ENCODE assay signal across 19 cellular contexts in genomic region chr14:101979666-101980065, GRCh38. TPM values are rescaled to one million over a fixed set of nuclear protein-coding genes. Genes with fewer than 3 reads are reported as not detected.
A peak's percentile ranks its signal among the peaks of the same experiment; 100 is the strongest.
DNase-seq lines count a peak whose midpoint lies in the region; ATAC-seq, FAIRE-seq and TF ChIP-seq lines count a peak whose summit lies in the region.
"Had no signal": no experiment of that assay in that cellular context is flagged by ENCODE, and none has a peak within 500 bp of the region (broad histone marks: within the 10 kb centered on the region; RNA-seq: fewer than 3 reads in every experiment).

No MANE protein-coding gene starts in this region.

- dilution Hi-C loops in keratinocyte (cut with MboI; ENCODE audit: extremely low pct_ligation_motif_present, low sequenced_read_pairs): no loop called here

- DNase-seq in SK-N-SH (no peak), astrocyte (ENCODE audit: low read depth) (no peak), keratinocyte (ENCODE audit: low read depth, low spot score) (no peak), thoracic aorta (ENCODE audit: low spot score) (no peak), GM10266 (ENCODE audit: extremely low spot score) (no peak), NCI-H2029 treated with DMSO at 0.1 percent for 48 hours (lab: John Stamatoyannopoulos, UW) (no peak)
- no peak for DNase-seq in CD8-positive, alpha-beta T cell
- DNase-seq: activated CD8-positive, alpha-beta memory T cell treated with anti-CD3 and anti-CD28 coated beads for 24 hours; CD4-positive, alpha-beta T cell; heart left ventricle; Kasumi-1; kidney glomerular epithelial cell; NCI-H1436 treated with DMSO at 0.1 percent for 48 hours; NCI-H446 treated with DMSO at 0.1 percent for 48 hours; ovary; stimulated activated naive CD8-positive, alpha-beta T cell treated with anti-CD3 and anti-CD28 coated beads, Interleukin-15, amount 100 ng/mL, for 72 hours had no signal

- no peak for TF ChIP-seq EP300 in SK-N-SH (IDR thresholded peaks at IDR 0.05; ENCODE audit: borderline replicate concordance in 1 of 2, low read depth in 1 of 2, low read length in 1 of 2)

- H3K9me3 ChIP-seq in SK-N-SH (no peaks in the 10 kb centered on the region), astrocyte (ENCODE audit: insufficient read depth, low read depth, low read length) (no peaks in the 10 kb centered on the region), keratinocyte (ENCODE audit: control insufficient read depth, low read depth, low read length) (no peaks in the 10 kb centered on the region), thoracic aorta (no peaks in the 10 kb centered on the region)
- no peaks in the 10 kb centered on the region for H3K9me3 ChIP-seq in CD8-positive, alpha-beta T cell (ENCODE audit: low read length)
- H3K9me3 ChIP-seq: heart left ventricle, ovary had no signal

- TF ChIP-seq CTCF in SK-N-SH (IDR thresholded peaks at IDR 0.05) (no peak), astrocyte (IDR thresholded peaks at IDR 0.05; ENCODE audit: insufficient read depth, low read depth, low read length) (no peak), keratinocyte (optimal IDR thresholded peaks at IDR 0.05 in 1 of 3, IDR thresholded peaks at IDR 0.05 in 1 of 3, conservative IDR thresholded peaks at IDR 0.05 in 1 of 3; ENCODE audit: extremely low read depth in 1 of 3, insufficient read depth in 2 of 3, low read length in 3 of 3) (no peak), thoracic aorta (IDR thresholded peaks at IDR 0.05) (no peak), GM10266 (IDR thresholded peaks at IDR 0.05; ENCODE audit: control insufficient read depth, insufficient read depth, low read depth, missing control alignments) (no peak)
- no peak for TF ChIP-seq CTCF in CD8-positive, alpha-beta T cell (IDR thresholded peaks at IDR 0.05)

- peaks cover 27% of the 10 kb centered on the region for H4K20me1 ChIP-seq in SK-N-SH (ENCODE audit: insufficient read depth)
- H4K20me1 ChIP-seq in astrocyte (ENCODE audit: insufficient read depth, low read length): peaks cover 63% of the 10 kb centered on the region
- H4K20me1 ChIP-seq in keratinocyte (ENCODE audit: control insufficient read depth, extremely low read depth, insufficient read depth, low read length): no peaks in the 10 kb centered on the region

- H3K9me3 Mint-ChIP-seq in astrocyte (ENCODE audit: unreplicated experiment): no peaks in the 10 kb centered on the region
- no peaks in the 10 kb centered on the region for H3K9me3 Mint-ChIP-seq in CD8-positive, alpha-beta T cell
- H3K9me3 Mint-ChIP-seq: CD4-positive, alpha-beta T cell; stimulated activated naive CD8-positive, alpha-beta T cell treated with anti-CD3 and anti-CD28 coated beads, Interleukin-15, amount 100 ng/mL, for 72 hours had no signal

- no peaks in the 10 kb centered on the region for H3K27me3 Mint-ChIP-seq in astrocyte (ENCODE audit: low read depth, unreplicated experiment)
- no peaks in the 10 kb centered on the region for H3K27me3 Mint-ChIP-seq in CD8-positive, alpha-beta T cell (ENCODE audit: low read depth)
- H3K27me3 Mint-ChIP-seq: CD4-positive, alpha-beta T cell; stimulated activated naive CD8-positive, alpha-beta T cell treated with anti-CD3 and anti-CD28 coated beads, Interleukin-15, amount 100 ng/mL, for 72 hours had no signal

- no peak overlapping the region for H3K27ac Mint-ChIP-seq in astrocyte (ENCODE audit: unreplicated experiment)
- no peak overlapping the region for H3K27ac Mint-ChIP-seq in CD8-positive, alpha-beta T cell
- H3K27ac Mint-ChIP-seq: CD4-positive, alpha-beta T cell had no signal

- CTCF ChIA-PET in SK-N-SH (lab: Yijun Ruan, JAX): no interaction called here
- CTCF ChIA-PET in CD8-positive, alpha-beta T cell (lab: Charles Lee): interaction anchor here (0.9 kb wide), 1 partner anchor 117 kb away, joined by 3 read pairs; no protein-coding TSS in a partner anchor

- ATAC-seq in SK-N-SH treated with all-trans-retinoic acid at 6 μM for 48 hours: no peak
- no peak for ATAC-seq in thoracic aorta (ENCODE audit: insufficient number of reproducible peaks, low FRiP score, low read depth)
- no peak for ATAC-seq in CD8-positive, alpha-beta T cell
- ATAC-seq: heart left ventricle; stimulated activated naive CD8-positive, alpha-beta T cell treated with anti-CD3 and anti-CD28 coated beads, Interleukin-15, amount 100 ng/mL, for 72 hours had no signal

- intact Hi-C loops in CD8-positive, alpha-beta T cell (cut with DNase I, micrococcal nuclease): no loop called here

- no peak overlapping the region for H3K4me3 ChIP-seq in SK-N-SH (ENCODE audit: low read depth in 2 of 2, low read length in 1 of 2)
- no peak overlapping the region for H3K4me3 ChIP-seq in astrocyte (ENCODE audit: insufficient read depth, low read depth, low read length)
- H3K4me3 ChIP-seq in keratinocyte (ENCODE audit: control insufficient read depth in 2 of 3, extremely low read depth in 1 of 3, insufficient read depth in 2 of 3, low read depth in 1 of 3, low read length in 3 of 3): no peak overlapping the region
- H3K4me3 ChIP-seq in thoracic aorta: no peak overlapping the region
- H3K4me3 ChIP-seq in CD8-positive, alpha-beta T cell (ENCODE audit: low read depth, low read length): no peak overlapping the region
- H3K4me3 ChIP-seq: cardiac muscle cell, heart left ventricle, ovary had no signal

- FAIRE-seq in astrocyte (lab: Jason Lieb, UNC) (no peak), keratinocyte (lab: Jason Lieb, UNC) (peak; percentile 46)
- FAIRE-seq: GM12891 had no signal

- H3K27ac ChIP-seq in SK-N-SH (ENCODE audit: low read depth in 2 of 2, low read length in 1 of 2) (peak overlapping the region; percentile 47 to 88; a peak in 3 of 4 replicates), astrocyte (ENCODE audit: low read depth, low read length) (peak overlapping the region; percentile 75), keratinocyte (ENCODE audit: control insufficient read depth, insufficient read depth, low read length) (peak overlapping the region; percentile 78), thoracic aorta (peak overlapping the region; percentile 70 to 72)
- H3K27ac ChIP-seq in CD8-positive, alpha-beta T cell (ENCODE audit: low read depth, low read length): no peak overlapping the region
- H3K27ac ChIP-seq: cardiac muscle cell, ovary had no signal

- H3K9me1 ChIP-seq in keratinocyte (ENCODE audit: control insufficient read depth, extremely low read depth, insufficient read depth, low read length): no peaks in the 10 kb centered on the region

- H3K4me1 ChIP-seq in SK-N-SH (ENCODE audit: control insufficient read depth in 1 of 2, insufficient read depth in 2 of 2, low read depth in 1 of 2, low read length in 1 of 2) (peaks cover 0 to 16% of the 10 kb centered on the region in 2 experiments; a peak in 1 of 4 replicates), astrocyte (ENCODE audit: insufficient read depth, low read length) (peaks cover 25% of the 10 kb centered on the region), keratinocyte (ENCODE audit: control insufficient read depth, extremely low read depth, insufficient read depth, low read length) (peaks cover 35% of the 10 kb centered on the region), thoracic aorta (ENCODE audit: control insufficient read depth in 1 of 2, low read depth in 2 of 2) (peaks cover 7 to 16% of the 10 kb centered on the region in 2 donors)
- H3K4me1 ChIP-seq in CD8-positive, alpha-beta T cell (ENCODE audit: insufficient read depth, low read length): no peaks in the 10 kb centered on the region

- peaks cover 18% of the 10 kb centered on the region for H3K4me1 Mint-ChIP-seq in astrocyte (ENCODE audit: low read depth, unreplicated experiment)
- peaks cover 5% of the 10 kb centered on the region for H3K4me1 Mint-ChIP-seq in CD8-positive, alpha-beta T cell (ENCODE audit: low read depth)

- no peaks in the 10 kb centered on the region for H3K9me2 ChIP-seq in SK-N-SH

- 80% methylated on average over 6 of the region's 6 CpGs for WGBS in SK-N-SH (ENCODE audit: low lambda C conversion rate)

- H3K9ac ChIP-seq in SK-N-SH (no peak overlapping the region), astrocyte (ENCODE audit: low read length) (peak overlapping the region; percentile 56), keratinocyte (ENCODE audit: control insufficient read depth, extremely low read depth, insufficient read depth, low read length) (peak overlapping the region; percentile 35)

- H3K27me3 ChIP-seq in SK-N-SH (ENCODE audit: insufficient read depth): no peaks in the 10 kb centered on the region
- H3K27me3 ChIP-seq in astrocyte (ENCODE audit: insufficient read depth, low read length): no peaks in the 10 kb centered on the region
- no peaks in the 10 kb centered on the region for H3K27me3 ChIP-seq in keratinocyte (ENCODE audit: control insufficient read depth, extremely low read depth, insufficient read depth, low read length)
- H3K27me3 ChIP-seq in thoracic aorta (replicated peaks; ENCODE audit: insufficient read depth): no peaks in the 10 kb centered on the region
- no peaks in the 10 kb centered on the region for H3K27me3 ChIP-seq in CD8-positive, alpha-beta T cell (ENCODE audit: insufficient read depth, low read length)
- H3K27me3 ChIP-seq: cardiac muscle cell, heart left ventricle, ovary had no signal

- TF ChIP-seq RAD21 in SK-N-SH (IDR thresholded peaks at IDR 0.05; ENCODE audit: low read length): no peak

- POLR2A ChIA-PET in SK-N-SH (lab: Yijun Ruan, JAX): no interaction called here
- POLR2A ChIA-PET in CD8-positive, alpha-beta T cell (lab: Charles Lee): no interaction called here

- H3K79me2 ChIP-seq in SK-N-SH (ENCODE audit: insufficient read depth) (peaks cover 82% of the 10 kb centered on the region), astrocyte (ENCODE audit: insufficient read depth, low read length) (peaks cover 72% of the 10 kb centered on the region), keratinocyte (ENCODE audit: control insufficient read depth, insufficient read depth, low read length) (peaks cover 49% of the 10 kb centered on the region)

- H3K4me2 ChIP-seq in SK-N-SH (peak overlapping the region; percentile 20; the same call in 1 of the 2 replicates), astrocyte (ENCODE audit: low read length) (no peak overlapping the region), keratinocyte (ENCODE audit: control insufficient read depth, extremely low read depth, insufficient read depth, low read depth, low read length) (peak overlapping the region; percentile 60)

- peaks cover 52 to 79% of the 10 kb centered on the region in 2 experiments for H3K36me3 ChIP-seq in SK-N-SH (replicated peaks in 1 of 2; ENCODE audit: control insufficient read depth in 1 of 2, insufficient read depth in 2 of 2, low read length in 1 of 2)
- peaks cover 60% of the 10 kb centered on the region for H3K36me3 ChIP-seq in astrocyte (ENCODE audit: insufficient read depth, low read length)
- H3K36me3 ChIP-seq in keratinocyte (ENCODE audit: control insufficient read depth in 2 of 2, extremely low read depth in 1 of 2, insufficient read depth in 2 of 2, low read length in 2 of 2): peaks cover 24 to 32% of the 10 kb centered on the region in 2 experiments
- H3K36me3 ChIP-seq in thoracic aorta: peaks cover 39% of the 10 kb centered on the region
- H3K36me3 ChIP-seq in CD8-positive, alpha-beta T cell (ENCODE audit: insufficient read depth, low read length): peaks cover 42% of the 10 kb centered on the region
- H3K36me3 ChIP-seq: ovary had no signal

- H2AFZ ChIP-seq in SK-N-SH (ENCODE audit: low read depth): no peak overlapping the region
- H2AFZ ChIP-seq in astrocyte (ENCODE audit: low read depth, low read length): no peak overlapping the region
- H2AFZ ChIP-seq in keratinocyte (ENCODE audit: control insufficient read depth, low read length): no peak overlapping the region

- peaks cover 47% of the 10 kb centered on the region for H3F3A ChIP-seq in SK-N-SH (replicated peaks; ENCODE audit: insufficient read depth)

- H3K4me3 Mint-ChIP-seq in astrocyte (ENCODE audit: unreplicated experiment): no peak overlapping the region
- H3K4me3 Mint-ChIP-seq in CD8-positive, alpha-beta T cell: no peak overlapping the region
- H3K4me3 Mint-ChIP-seq: CD4-positive, alpha-beta T cell; stimulated activated naive CD8-positive, alpha-beta T cell treated with anti-CD3 and anti-CD28 coated beads, Interleukin-15, amount 100 ng/mL, for 72 hours had no signal

- peaks cover 17% of the 10 kb centered on the region for H3K36me3 Mint-ChIP-seq in astrocyte (ENCODE audit: low read depth, unreplicated experiment)
- peaks cover 75% of the 10 kb centered on the region for H3K36me3 Mint-ChIP-seq in CD8-positive, alpha-beta T cell

RNA-seq across cellular contexts. Expression of gene DYNC1H1, which starts 15.3 kb away (rescaled TPM):
- polyA plus RNA-seq in SK-N-SH (2012; rRNA removed) (110 and 140 TPM in 2 replicates), keratinocyte (166 to 185 TPM (median 179 TPM) in 3 replicates)
- 78.2 and 105 TPM in 2 replicates for polyA plus RNA-seq in SK-N-SH (2012; cell fraction: cytosol; rRNA removed)
- 354 and 413 TPM in 2 replicates for polyA plus RNA-seq in SK-N-SH (2012; cell fraction: nucleus; rRNA removed)
- total RNA-seq in astrocyte (561 and 591 TPM in 2 replicates), thoracic aorta (100 to 1,000 TPM; 517 to 555 TPM)
- 369 TPM for polyA plus RNA-seq in keratinocyte (2011; ENCODE audit: low read depth)
- 99.9 and 122 TPM in 2 replicates for polyA plus RNA-seq in keratinocyte (2011; cell fraction: cytosol; rRNA removed)
- polyA plus RNA-seq in keratinocyte (2011; cell fraction: nucleus; rRNA removed): 1,037 and 1,053 TPM in 2 replicates
- 207 and 398 TPM in 2 replicates for polyA plus RNA-seq in keratinocyte (2012; ENCODE audit: low replicate concordance)
- polyA minus RNA-seq in keratinocyte: 553 to 1,216 TPM (median 812 TPM) in 3 replicates
- polyA minus RNA-seq in keratinocyte (2011; cell fraction: cytosol; rRNA and poly(A)+ RNA removed): 251 TPM
- polyA minus RNA-seq in keratinocyte (2011; cell fraction: nucleus; rRNA and poly(A)+ RNA removed): 1,725 and 2,247 TPM in 2 replicates
- 100 to 1,000 TPM; 359 TPM for total RNA-seq in CD8-positive, alpha-beta T cell
